Comparison of ENCODE assay signal across 1 cellular context in the genomic region with DNA sequence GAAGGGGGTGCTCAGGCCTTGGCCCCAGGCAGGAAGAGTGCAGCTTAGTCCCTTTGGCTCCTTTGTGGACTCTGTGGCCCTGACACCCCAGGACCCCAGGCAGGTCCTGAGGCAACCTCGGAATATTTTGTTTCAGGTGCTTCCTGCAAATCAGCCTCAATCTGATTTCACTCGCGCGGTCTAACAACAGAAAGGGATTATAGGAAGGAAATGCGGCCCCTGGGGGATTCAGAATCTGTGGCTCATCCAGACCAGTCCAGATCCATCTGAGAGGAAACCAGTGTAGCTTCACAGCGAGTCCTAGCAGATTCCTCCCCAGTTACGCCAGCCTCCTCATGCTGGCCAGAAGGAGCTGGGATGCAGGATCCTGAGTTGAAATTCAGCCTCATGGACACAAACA.
TF ChIP-seq lines count a peak whose summit lies in the region.

No MANE protein-coding gene starts in this region.

TF ChIP-seq in endothelial cell of umbilical vein, 7 proteins besides CTCF, POLR2A, EP300 and RAD21 (continued from another document):
- TF ChIP-seq, protein P1, sequence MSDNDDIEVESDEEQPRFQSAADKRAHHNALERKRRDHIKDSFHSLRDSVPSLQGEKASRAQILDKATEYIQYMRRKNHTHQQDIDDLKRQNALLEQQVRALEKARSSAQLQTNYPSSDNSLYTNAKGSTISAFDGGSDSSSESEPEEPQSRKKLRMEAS (IDR thresholded peaks at IDR 0.05; ENCODE audit: insufficient read depth, insufficient read length): no peak
- TF ChIP-seq GATA2 (IDR thresholded peaks at IDR 0.05; ENCODE audit: insufficient read depth, insufficient read length, low read depth, low read length): peak; percentile 76
